15 cellular contexts compared by ENCODE assay signal in the genomic region with DNA sequence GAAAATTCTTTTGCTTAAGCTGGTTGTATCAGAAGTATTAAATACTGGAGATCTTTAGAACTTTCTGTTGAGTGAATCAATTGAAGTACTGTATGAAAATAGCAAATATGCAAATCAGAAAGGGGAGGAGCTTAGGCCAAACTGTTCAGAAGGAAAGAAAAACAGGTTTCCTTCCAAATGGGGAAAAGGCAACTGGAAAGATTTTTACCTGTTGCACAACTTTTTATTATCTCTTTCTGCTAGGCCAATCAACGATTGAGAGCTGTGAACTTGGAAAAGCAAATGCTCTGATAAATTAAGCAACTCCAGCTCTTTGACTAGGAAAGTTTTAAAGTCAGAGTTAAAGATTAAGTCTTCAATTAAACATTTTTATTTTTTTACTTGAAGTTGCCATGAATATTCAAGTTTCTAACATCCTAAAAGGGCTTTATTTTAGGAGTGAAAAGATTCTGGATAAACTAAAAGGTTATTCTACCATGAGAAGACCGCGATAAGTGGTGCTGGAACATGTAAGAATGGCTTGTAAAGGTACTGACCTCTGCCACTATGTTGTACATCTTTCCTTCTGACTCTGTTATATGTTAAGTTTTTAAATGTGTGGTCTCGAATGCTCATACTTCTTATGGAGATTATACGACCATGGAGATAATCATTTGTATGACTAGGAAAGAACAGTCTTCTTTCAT. TPM values are rescaled to one million over a fixed set of nuclear protein-coding genes. Genes with fewer than 3 reads are reported as not detected.
A peak's percentile ranks its signal among the peaks of the same experiment; 100 is the strongest.
DNase-seq lines count a peak whose midpoint lies in the region; ATAC-seq, FAIRE-seq and TF ChIP-seq lines count a peak whose summit lies in the region.
"Had no signal": no experiment of that assay in that cellular context is flagged by ENCODE, and none has a peak within 500 bp of the region (broad histone marks: within the 10 kb centered on the region; RNA-seq: fewer than 3 reads in every experiment).

No MANE protein-coding gene starts in this region.

- H3K4me1 ChIP-seq in mammary epithelial cell (ENCODE audit: insufficient read depth, low read length) = peaks cover 18% of the 10 kb centered on the region
- peaks cover 6 to 16% of the 10 kb centered on the region in 2 donors for H3K4me1 ChIP-seq in uterus

- H3K36me3 Mint-ChIP-seq in MCF 10A (ENCODE audit: insufficient read depth, unreplicated experiment) (peaks cover 65% of the 10 kb centered on the region), brain (peaks cover 23% of the 10 kb centered on the region), nephron (ENCODE audit: low read depth) (peaks cover 10% of the 10 kb centered on the region)

- H3K4me3 Mint-ChIP-seq in MCF 10A (ENCODE audit: unreplicated experiment) = peak overlapping the region; percentile 22
- no peak overlapping the region for H3K4me3 Mint-ChIP-seq in brain
- H3K4me3 Mint-ChIP-seq in nephron = no peak overlapping the region
- H3K4me3 Mint-ChIP-seq: nephron progenitor cell had no signal

- H3K27ac ChIP-seq in mammary epithelial cell (ENCODE audit: insufficient read depth, low read depth, low read length) (no peak overlapping the region), uterus (peak overlapping the region; percentile 49 to 77)

- H3K4me3 ChIP-seq in mammary epithelial cell (replicated peaks in 1 of 3; ENCODE audit: insufficient read depth in 1 of 3, low read depth in 2 of 3, low read length in 3 of 3) = no peak overlapping the region
- H3K4me3 ChIP-seq in uterus = no peak overlapping the region

- no peaks in the 10 kb centered on the region for H3K9me3 ChIP-seq in mammary epithelial cell (replicated peaks; ENCODE audit: insufficient read depth, low read length)
- no peaks in the 10 kb centered on the region for H3K9me3 ChIP-seq in uterus

- CTCF ChIA-PET in MCF 10A (lab: Yijun Ruan, JAX) = interaction anchor here (1.2 to 1.7 kb wide), 2 partner anchors 9 to 15 kb away, joined by 3 to 4 read pairs; no protein-coding TSS in a partner anchor
- CTCF ChIA-PET in mammary epithelial cell (lab: Charles Lee; ENCODE audit: low non-redundant PET) = no interaction called here

- H3K9me3 Mint-ChIP-seq in MCF 10A (ENCODE audit: unreplicated experiment) (no peaks in the 10 kb centered on the region), brain (no peaks in the 10 kb centered on the region), nephron (no peaks in the 10 kb centered on the region)
- H3K9me3 Mint-ChIP-seq: nephron progenitor cell had no signal

- no peak overlapping the region for H2AFZ ChIP-seq in mammary epithelial cell (ENCODE audit: low read depth, low read length)

- no peaks in the 10 kb centered on the region for H3K27me3 Mint-ChIP-seq in MCF 10A (ENCODE audit: insufficient read depth, unreplicated experiment)
- H3K27me3 Mint-ChIP-seq in brain = peaks cover 2% of the 10 kb centered on the region
- H3K27me3 Mint-ChIP-seq in nephron (ENCODE audit: low read depth) = no peaks in the 10 kb centered on the region

- H3K27ac Mint-ChIP-seq in MCF 10A (ENCODE audit: low read depth, unreplicated experiment) = no peak overlapping the region
- peak overlapping the region in 3 of 5 experiments; percentile 39 to 47 (median 45) for H3K27ac Mint-ChIP-seq in brain
- H3K27ac Mint-ChIP-seq in nephron = peak overlapping the region; percentile 31 to 61 (median 44)
- H3K27ac Mint-ChIP-seq: nephron progenitor cell had no signal

- peaks cover 93% of the 10 kb centered on the region for H3K79me2 ChIP-seq in mammary epithelial cell (ENCODE audit: insufficient read depth, low read length)

- no peak overlapping the region for H3K4me2 ChIP-seq in mammary epithelial cell (ENCODE audit: insufficient read depth, low read depth, low read length)

- BruUV-seq in MCF 10A (replicated peaks; lab: Mats Ljungman, UMichigan) (no TSS peak), mammary epithelial cell (replicated peaks; lab: Mats Ljungman, UMichigan) (no TSS peak)

- H3K27me3 ChIP-seq in mammary epithelial cell (ENCODE audit: insufficient read depth, low read length) (no peaks in the 10 kb centered on the region), uterus (no peaks in the 10 kb centered on the region)

- no peak for TF ChIP-seq POLR2A in uterus (IDR thresholded peaks at IDR 0.05)

- POLR2A ChIA-PET in MCF 10A (lab: Yijun Ruan, JAX) = interaction anchor here (1.1 to 1.9 kb wide), 6 partner anchors 8 to 34 kb away, joined by 5 to 11 read pairs (median 6); partner anchors contain the start of genes DCUN1D3 and LYRM1

- H3K36me3 ChIP-seq in mammary epithelial cell (ENCODE audit: insufficient read depth, low read length) (no peaks in the 10 kb centered on the region), uterus (no peaks in the 10 kb centered on the region)

- H3K4me1 Mint-ChIP-seq in MCF 10A (ENCODE audit: insufficient read depth, unreplicated experiment) = peaks cover 33% of the 10 kb centered on the region
- peaks cover 29% of the 10 kb centered on the region for H3K4me1 Mint-ChIP-seq in brain
- H3K4me1 Mint-ChIP-seq in nephron = peaks cover 13% of the 10 kb centered on the region

- 95% methylated on average over 5 of the region's 5 CpGs for WGBS in mammary epithelial cell (ENCODE audit: low coverage, missing lambda C conversion rate)

- no peaks in the 10 kb centered on the region for H4K20me1 ChIP-seq in mammary epithelial cell (ENCODE audit: insufficient read depth, low read length)

- DNase-seq in MCF 10A (ENCODE audit: unreplicated experiment) (no peak), mammary epithelial cell (no peak), uterus (no peak), HCEC 1CT (no peak), HTR-8/SVneo (ENCODE audit: insufficient read length, low spot score) (no peak)
- DNase-seq: activated CD8-positive, alpha-beta memory T cell treated with anti-CD3 and anti-CD28 coated beads, Interleukin-2, amount 50 U/mL, for 4 hours; anterior cingulate cortex; DMS53; KG1; NCI-H1694; NCI-H524 treated with DMSO at 0.1 percent for 48 hours; nephron progenitor cell had no signal

- dilution Hi-C loops in mammary epithelial cell (cut with HindIII; ENCODE audit: low sequenced_read_pairs) = no loop called here

- no peak for FAIRE-seq in HTR-8/SVneo (lab: Jason Lieb, UNC)

- in situ Hi-C loops in mammary epithelial cell (cut with MboI; ENCODE audit: low sequenced_read_pairs in 2 of 2) = no loop called here

- TF ChIP-seq CTCF in MCF 10A (IDR thresholded peaks at IDR 0.05; ENCODE audit: unreplicated experiment) (no peak), mammary epithelial cell (conservative IDR thresholded peaks at IDR 0.05 in 1 of 2, IDR thresholded peaks at IDR 0.05 in 1 of 2; ENCODE audit: extremely low read depth in 1 of 2, insufficient read depth in 1 of 2, low read depth in 1 of 2, low read length in 2 of 2) (no peak), brain (conservative IDR thresholded peaks at IDR 0.05) (no peak), nephron (IDR thresholded peaks at IDR 0.05; ENCODE audit: unreplicated experiment in 3 of 3) (no peak), uterus (IDR thresholded peaks at IDR 0.05) (no peak)

- no peak for ATAC-seq in GM18520 (IDR thresholded peaks at IDR 0.05; ENCODE audit: unreplicated experiment)

- no peak overlapping the region for H3K9ac ChIP-seq in mammary epithelial cell (ENCODE audit: insufficient read depth, low read length)

- intact Hi-C loops in MCF 10A (cut with micrococcal nuclease) = no loop called here
- intact Hi-C loops in mammary epithelial cell (cut with micrococcal nuclease) = no loop called here
- intact Hi-C loops in uterus (cut with DNase I; ENCODE audit: low total_unique reads) = no loop called here

RNA-seq across cellular contexts. Expression of gene DCUN1D3, which starts 16.5 kb away (rescaled TPM):
- total RNA-seq in MCF 10A (2022) (31.0 and 31.7 TPM in 2 replicates), mammary epithelial cell (10 to 100 TPM; 20.2 to 25.0 TPM), uterus (10 to 100 TPM; 14.7 to 38.0 (median 21.5) TPM)
- polyA plus RNA-seq in mammary epithelial cell (5.4 TPM), brain (ENCODE audit: insufficient read depth, low read depth, low replicate concordance) (2.6 TPM)
- polyA minus RNA-seq in mammary epithelial cell = 10.9 TPM

RNA-seq across cellular contexts. Expression of gene LYRM1, which starts 16.9 kb away (rescaled TPM):
- 67.3 and 92.8 TPM in 2 replicates for total RNA-seq in MCF 10A (2022)
- 10 to 100 TPM; 20.8 to 24.3 TPM for total RNA-seq in mammary epithelial cell
- 25.3 TPM for polyA plus RNA-seq in mammary epithelial cell
- 10.0 TPM for polyA minus RNA-seq in mammary epithelial cell
- polyA plus RNA-seq in brain (ENCODE audit: insufficient read depth, low read depth, low replicate concordance) = 35.5 TPM
- total RNA-seq in uterus = 100 to 1,000 TPM in 1 of 4 donors, 10 to 100 TPM in 3; 40.0 to 201 (median 51.0) TPM
